In genomic region chr18:15165048-15165447, GRCh38 we compare ENCODE assay signal across 19 cellular contexts.
"Had no signal": no experiment of that assay in that cellular context is flagged by ENCODE, and none has a peak within 500 bp of the region (broad histone marks: within the 10 kb centered on the region; RNA-seq: fewer than 3 reads in every experiment).

No MANE protein-coding gene starts in this region.

- H3K36me3 Mint-ChIP-seq: activated CD4-positive, alpha-beta memory T cell treated with anti-CD3 and anti-CD28 coated beads for 36 hours; activated naive CD8-positive, alpha-beta T cell; mesothelial cell of epicardium had no signal

- H3K4me3 Mint-ChIP-seq: activated CD4-positive, alpha-beta memory T cell treated with anti-CD3 and anti-CD28 coated beads for 36 hours; activated naive CD8-positive, alpha-beta T cell; activated T-helper 1 cell treated with anti-CD3 and anti-CD28 coated beads, Interleukin-12 subunit alpha, Interleukin-12 subunit beta, Interleukin-2, Interleukin-4 antibody, amounts not matched to agents 30 ng/mL and 10 ng/mL and 1 ng/mL, durations not matched to agents 14 hours and 24 hours and 36 hours; effector memory CD8-positive, alpha-beta T cell; mesothelial cell of epicardium had no signal

- H3K4me1 ChIP-seq: thyroid gland had no signal

- H3K4me1 Mint-ChIP-seq: mesothelial cell of epicardium had no signal

- H3K9me3 Mint-ChIP-seq: activated CD4-positive, alpha-beta memory T cell treated with anti-CD3 and anti-CD28 coated beads for 36 hours; activated T-helper 1 cell treated with anti-CD3 and anti-CD28 coated beads, Interleukin-12 subunit alpha, Interleukin-12 subunit beta, Interleukin-2, Interleukin-4 antibody, amounts not matched to agents 30 ng/mL and 10 ng/mL and 1 ng/mL, durations not matched to agents 14 hours and 24 hours and 36 hours had no signal

- ATAC-seq: effector memory CD8-positive, alpha-beta T cell; left colon had no signal

- H3K27me3 ChIP-seq: cardiac muscle cell, hepatocyte, thyroid gland had no signal

- H3K9me3 ChIP-seq: thyroid gland had no signal

- H3K4me3 ChIP-seq: cardiac muscle cell, hepatocyte, lung, thyroid gland had no signal

- DNase-seq: activated CD4-positive, alpha-beta memory T cell treated with anti-CD3 and anti-CD28 coated beads for 36 hours; activated gamma-delta T cell treated with Interleukin-2 at 50 U/mL for 16 hours; activated T-cell treated with anti-CD3 and anti-CD28 coated beads for 4 hours; amniotic stem cell; dermis blood vessel endothelial cell; effector memory CD8-positive, alpha-beta T cell; left colon; occipital lobe; stimulated activated CD4-positive, alpha-beta T cell treated with anti-CD3 and anti-CD28 coated beads, Interleukin-12 subunit alpha, Interleukin-12 subunit beta, amount 100 ng/mL, for 4 hours; stimulated activated CD4-positive, alpha-beta T cell treated with anti-CD3 and anti-CD28 coated beads, Interleukin-1b, Interleukin-23, amount 100 ng/mL, for 48 hours; stimulated activated CD8-positive, alpha-beta memory T cell treated with anti-CD3 and anti-CD28 coated beads, Interleukin-4, amount 100 ng/mL, for 48 hours; stimulated activated naive CD4-positive, alpha-beta T cell; thyroid gland had no signal

- H3K27ac ChIP-seq: cardiac muscle cell, hepatocyte, thyroid gland had no signal

- H3K27ac Mint-ChIP-seq: activated CD4-positive, alpha-beta memory T cell treated with anti-CD3 and anti-CD28 coated beads for 36 hours; activated naive CD8-positive, alpha-beta T cell; activated T-helper 1 cell treated with anti-CD3 and anti-CD28 coated beads, Interleukin-12 subunit alpha, Interleukin-12 subunit beta, Interleukin-2, Interleukin-4 antibody, amounts not matched to agents 30 ng/mL and 10 ng/mL and 1 ng/mL, durations not matched to agents 14 hours and 24 hours and 36 hours; effector memory CD8-positive, alpha-beta T cell; mesothelial cell of epicardium had no signal

- H3K36me3 ChIP-seq: cardiac muscle cell, thyroid gland had no signal
